In genomic region chr2:161171595-161171929, GRCh38 we compare ENCODE assay signal across 10 cellular contexts.
DNase-seq lines count a peak whose midpoint lies in the region; ATAC-seq lines count a peak whose summit lies in the region.
"Had no signal": no experiment of that assay in that cellular context is flagged by ENCODE, and none has a peak within 500 bp of the region (broad histone marks: within the 10 kb centered on the region; RNA-seq: fewer than 3 reads in every experiment).

No MANE protein-coding gene starts in this region.

- H3K36me3 Mint-ChIP-seq in central memory CD8-positive, alpha-beta T cell (ENCODE audit: insufficient read depth): peaks cover 11% of the 10 kb centered on the region
- H3K36me3 Mint-ChIP-seq in stimulated activated effector memory CD8-positive, alpha-beta T cell treated with anti-CD3 and anti-CD28 coated beads, Interleukin-12 subunit alpha, Interleukin-12 subunit beta, amount 100 ng/mL, for 72 hours: peaks cover 94% of the 10 kb centered on the region

- H3K27me3 Mint-ChIP-seq in central memory CD8-positive, alpha-beta T cell: no peaks in the 10 kb centered on the region

- ATAC-seq in central memory CD8-positive, alpha-beta T cell (replicated peaks; ENCODE audit: extremely low read depth, poor library complexity, severe bottlenecking): no peak
- ATAC-seq in stimulated activated effector memory CD8-positive, alpha-beta T cell treated with anti-CD3 and anti-CD28 coated beads, Interleukin-12 subunit alpha, Interleukin-12 subunit beta, amount 100 ng/mL, for 72 hours: no peak
- ATAC-seq in HG02798 (IDR thresholded peaks at IDR 0.05; ENCODE audit: poor library complexity, unreplicated experiment): no peak
- no peak for ATAC-seq in HG02571 (IDR thresholded peaks at IDR 0.05; ENCODE audit: unreplicated experiment)

- peak overlapping the region; percentile 39 for H3K27ac Mint-ChIP-seq in central memory CD8-positive, alpha-beta T cell (ENCODE audit: low read depth)
- peak overlapping the region; percentile 72 for H3K27ac Mint-ChIP-seq in stimulated activated effector memory CD8-positive, alpha-beta T cell treated with anti-CD3 and anti-CD28 coated beads, Interleukin-12 subunit alpha, Interleukin-12 subunit beta, amount 100 ng/mL, for 72 hours
- H3K27ac Mint-ChIP-seq: T-helper 2 cell treated with Interferon-gamma antibody and Interleukin-4, amounts not matched to agents 5 μg/mL and 100 μg/mL, for 36 hours had no signal

- DNase-seq in SIG-M5 treated with dmso at 0.1 percent for 504 hours (lab: John Stamatoyannopoulos, UW; ENCODE audit: unreplicated experiment) (peak; percentile 78), SIG-M5 (lab: John Stamatoyannopoulos, UW) (no peak), MV-4-11 (lab: John Stamatoyannopoulos, UW) (peak; percentile 80), COLO668 (lab: John Stamatoyannopoulos, UW; ENCODE audit: unreplicated experiment) (no peak)
- DNase-seq in central memory CD8-positive, alpha-beta T cell (ENCODE audit: low spot score in 2 of 2): no peak
- no peak for DNase-seq in stimulated activated effector memory CD8-positive, alpha-beta T cell treated with anti-CD3 and anti-CD28 coated beads, Interleukin-12 subunit alpha, Interleukin-12 subunit beta, amount 100 ng/mL, for 72 hours (ENCODE audit: low spot score in 2 of 2)
- DNase-seq: NCI-H1694 had no signal

- H3K4me3 Mint-ChIP-seq in central memory CD8-positive, alpha-beta T cell: no peak overlapping the region
- H3K4me3 Mint-ChIP-seq in stimulated activated effector memory CD8-positive, alpha-beta T cell treated with anti-CD3 and anti-CD28 coated beads, Interleukin-12 subunit alpha, Interleukin-12 subunit beta, amount 100 ng/mL, for 72 hours: peak overlapping the region; percentile 37

- peaks cover 73% of the 10 kb centered on the region for H3K4me1 Mint-ChIP-seq in central memory CD8-positive, alpha-beta T cell
- H3K4me1 Mint-ChIP-seq in stimulated activated effector memory CD8-positive, alpha-beta T cell treated with anti-CD3 and anti-CD28 coated beads, Interleukin-12 subunit alpha, Interleukin-12 subunit beta, amount 100 ng/mL, for 72 hours: peaks cover 90% of the 10 kb centered on the region

- no peaks in the 10 kb centered on the region for H3K9me3 Mint-ChIP-seq in central memory CD8-positive, alpha-beta T cell
- H3K9me3 Mint-ChIP-seq in stimulated activated effector memory CD8-positive, alpha-beta T cell treated with anti-CD3 and anti-CD28 coated beads, Interleukin-12 subunit alpha, Interleukin-12 subunit beta, amount 100 ng/mL, for 72 hours: peaks cover 4% of the 10 kb centered on the region

Comparison
In these comparisons a context has a peak if more than half of its experiments do, and no peak if none do; other contexts are left out.
1. DNase-seq: peak in SIG-M5 treated with dmso at 0.1 percent for 504 hours (single experiment) and MV-4-11 (single experiment); none in SIG-M5 (single experiment), central memory CD8-positive, alpha-beta T cell (0 of 2), stimulated activated effector memory CD8-positive, alpha-beta T cell treated with anti-CD3 and anti-CD28 coated beads, Interleukin-12 subunit alpha, Interleukin-12 subunit beta, amount 100 ng/mL, for 72 hours (0 of 2) and COLO668 (single experiment).